Comparison of ENCODE assay signal across 10 cellular contexts in the genomic region with DNA sequence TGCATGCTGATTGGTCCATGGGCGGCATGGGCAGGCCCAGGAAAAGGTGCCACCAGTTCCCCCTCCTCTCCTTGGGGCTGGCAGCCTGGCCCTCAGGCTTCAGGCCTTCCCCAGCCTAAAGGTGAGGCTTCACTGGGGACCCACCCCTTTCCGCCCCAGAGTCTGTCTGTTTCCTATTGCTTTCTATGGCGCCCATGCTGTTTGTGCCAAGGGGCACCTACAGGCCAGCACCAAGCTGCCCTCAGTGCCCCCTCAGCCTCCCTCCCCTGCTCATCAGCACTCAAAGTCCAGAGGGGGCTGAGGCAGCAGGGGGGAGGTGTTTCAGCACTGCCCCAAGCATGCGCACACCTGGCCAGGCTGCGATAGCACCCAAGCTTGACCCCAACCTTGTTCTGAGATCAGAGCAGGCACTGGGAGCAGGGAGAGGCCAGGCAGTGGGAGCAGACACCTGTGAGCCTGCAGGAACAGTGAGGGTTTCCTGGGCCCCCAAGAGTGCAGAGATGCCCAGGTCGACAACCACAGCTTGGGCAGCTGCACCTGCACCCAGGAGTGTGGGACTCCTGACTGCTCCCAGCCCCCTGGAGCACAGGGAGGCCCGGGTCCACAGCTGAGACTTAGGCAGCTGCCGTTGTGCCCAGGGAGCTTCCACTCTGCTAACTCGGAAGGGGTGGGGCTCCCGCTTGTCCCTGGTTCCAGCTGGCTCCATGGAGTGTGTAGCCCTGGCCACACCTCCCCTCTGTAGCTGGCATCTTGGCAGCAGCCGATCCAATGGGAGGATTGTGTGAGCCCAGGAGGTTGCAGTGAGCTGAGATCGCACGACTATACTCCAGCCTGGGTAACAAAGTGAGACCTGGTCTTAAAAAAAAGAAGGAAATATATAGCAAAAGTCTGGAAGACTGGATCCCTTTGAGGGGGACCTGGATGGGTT.
DNase-seq lines count a peak whose midpoint lies in the region; ATAC-seq, FAIRE-seq and TF ChIP-seq lines count a peak whose summit lies in the region.
"Had no signal": no experiment of that assay in that cellular context is flagged by ENCODE, and none has a peak within 500 bp of the region (broad histone marks: within the 10 kb centered on the region; RNA-seq: fewer than 3 reads in every experiment).

No MANE protein-coding gene starts in this region.

- WGBS in heart right ventricle, 2 donors, result 65 to 69% methylated on average over 13 of the region's 13 CpGs
- WGBS in ovary, 3 donors, result 57 to 67% (median 60%) methylated on average over 13 of the region's 13 CpGs

- intact Hi-C loops in heart right ventricle (cut with DNase I), result loop anchor here in 1 of 10 donors (10.0 kb wide), 1 partner anchor 70 kb away; no protein-coding TSS in a partner anchor
- intact Hi-C loops in ovary (cut with DNase I), result loop anchor here in 3 of 4 donors (5.0 kb wide), 3 partner anchors 98 to 148 kb away; a partner anchor contains a TSS

- no peak for DNase-seq in HTR-8/SVneo (ENCODE audit: insufficient read length, low spot score)
- DNase-seq in NCI-H446 (lab: John Stamatoyannopoulos, UW), result peak; percentile 51 to 76
- DNase-seq in heart right ventricle, result peak; percentile 45 to 50
- DNase-seq in retina, result peak; percentile 21
- no peak for DNase-seq in ovary
- no peak for DNase-seq in NCI-H1048 (lab: John Stamatoyannopoulos, UW)
- no peak for DNase-seq in activated CD4-positive, alpha-beta T cell treated with anti-CD3 and anti-CD28 coated beads, Interleukin-2, amount 50 U/mL, for 4 hours
- DNase-seq in NOMO-1 treated with dmso at 0.1 percent for 144 hours (lab: John Stamatoyannopoulos, UW; ENCODE audit: unreplicated experiment), result no peak
- DNase-seq: effector CD8-positive, alpha-beta T cell had no signal

- H3K27me3 ChIP-seq in heart right ventricle (no peaks in the 10 kb centered on the region), ovary (no peaks in the 10 kb centered on the region)

- ATAC-seq in heart right ventricle, result peak in 6 of 8 donors; percentile 20 to 73 (median 64)

- no peak overlapping the region for H3K27ac ChIP-seq in heart right ventricle
- no peak overlapping the region for H3K27ac ChIP-seq in ovary

- H3K9me3 ChIP-seq in heart right ventricle, result no peaks in the 10 kb centered on the region
- H3K9me3 ChIP-seq in ovary, result no peaks in the 10 kb centered on the region

- TF ChIP-seq EP300 in ovary (IDR thresholded peaks at IDR 0.05), result no peak

- TF ChIP-seq CTCF in heart right ventricle (IDR thresholded peaks at IDR 0.05) (no peak), ovary (IDR thresholded peaks at IDR 0.05) (no peak)

- FAIRE-seq in HTR-8/SVneo (lab: Jason Lieb, UNC), result peak; percentile 74
- FAIRE-seq: G401.6 had no signal

- no peak for TF ChIP-seq POLR2A in ovary (IDR thresholded peaks at IDR 0.05)

- H3K4me1 ChIP-seq in heart right ventricle (peaks cover 7 to 33% (median 26%) of the 10 kb centered on the region in 9 donors), ovary (ENCODE audit: insufficient read depth) (peaks cover 10% of the 10 kb centered on the region)

- H3K36me3 ChIP-seq in heart right ventricle (no peaks in the 10 kb centered on the region), ovary (no peaks in the 10 kb centered on the region)

- H3K4me3 ChIP-seq in heart right ventricle, result no peak overlapping the region
- H3K4me3 ChIP-seq in ovary, result no peak overlapping the region

Comparison
In these comparisons a context has a peak if more than half of its experiments do, and no peak if none do; other contexts are left out.
1. DNase-seq: peak in NCI-H446 (2 of 2), heart right ventricle (2 of 2) and retina (single experiment); none in HTR-8/SVneo (single experiment), ovary (0 of 5), NCI-H1048 (single experiment), activated CD4-positive, alpha-beta T cell treated with anti-CD3 and anti-CD28 coated beads, Interleukin-2, amount 50 U/mL, for 4 hours (0 of 2) and NOMO-1 treated with dmso at 0.1 percent for 144 hours (single experiment).